14 cellular contexts compared by ENCODE assay signal in the genomic region with DNA sequence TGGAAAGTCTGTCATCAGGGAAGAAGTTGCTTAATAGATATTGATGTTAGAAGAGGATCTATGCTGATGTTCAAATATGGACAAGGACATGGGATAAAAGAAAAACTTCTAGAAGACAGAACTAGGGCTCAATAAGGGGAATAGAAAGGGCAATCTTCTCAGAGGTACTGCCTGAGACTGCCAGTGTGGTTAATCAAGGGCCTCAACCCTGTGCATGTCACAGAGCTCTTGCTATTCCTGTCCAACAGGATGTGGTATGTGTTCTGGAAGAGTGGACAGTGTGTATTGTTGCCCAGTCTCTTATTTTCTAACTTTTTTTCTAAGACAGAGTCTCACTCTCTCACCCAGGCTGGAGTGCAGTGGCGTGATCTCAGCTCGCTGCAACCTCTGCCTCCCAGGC. TPM values are rescaled to one million over a fixed set of nuclear protein-coding genes. Genes with fewer than 3 reads are reported as not detected.
A peak's percentile ranks its signal among the peaks of the same experiment; 100 is the strongest.
DNase-seq lines count a peak whose midpoint lies in the region; ATAC-seq, FAIRE-seq and TF ChIP-seq lines count a peak whose summit lies in the region.
"Had no signal": no experiment of that assay in that cellular context is flagged by ENCODE, and none has a peak within 500 bp of the region (broad histone marks: within the 10 kb centered on the region; RNA-seq: fewer than 3 reads in every experiment).

No MANE protein-coding gene starts in this region.

- FAIRE-seq in kidney (lab: Jason Lieb, UNC): no peak
- FAIRE-seq: astrocyte, endothelial cell of umbilical vein, GM19239 had no signal

- H3K27ac ChIP-seq in kidney (ENCODE audit: low read depth in 2 of 2, low read length in 2 of 2): no peak overlapping the region
- H3K27ac ChIP-seq: neural progenitor cell had no signal

- H3K36me3 ChIP-seq in kidney (ENCODE audit: control insufficient read depth in 1 of 2, insufficient read depth in 2 of 2, low read length in 2 of 2): no peaks in the 10 kb centered on the region
- H3K36me3 ChIP-seq: neural progenitor cell had no signal

- ATAC-seq in GM18520 (IDR thresholded peaks at IDR 0.05; ENCODE audit: unreplicated experiment) (peak; percentile 86), GM21515 (IDR thresholded peaks at IDR 0.05; ENCODE audit: unreplicated experiment) (peak; percentile 92), HG03103 (IDR thresholded peaks at IDR 0.05; ENCODE audit: low read depth, unreplicated experiment) (peak; percentile 100)

- no peak overlapping the region for H3K9ac ChIP-seq in kidney (ENCODE audit: low read length in 2 of 2)
- H3K9ac ChIP-seq: neural progenitor cell had no signal

- no peak overlapping the region for H3K4me3 ChIP-seq in epithelial cell of esophagus (ENCODE audit: low read length)
- H3K4me3 ChIP-seq in kidney (ENCODE audit: low read length in 2 of 2): no peak overlapping the region
- H3K4me3 ChIP-seq: neural progenitor cell had no signal

- intact Hi-C loops in kidney (cut with DNase I): no loop called here

- peak; percentile 21 for DNase-seq in epithelial cell of esophagus (ENCODE audit: low read depth)
- DNase-seq in NOMO-1 treated with DMSO at 0.1 percent for 48 hours (lab: John Stamatoyannopoulos, UW; ENCODE audit: unreplicated experiment): no peak
- DNase-seq in activated T-cell treated with anti-CD3 and anti-CD28 coated beads, Interleukin-2, amount 50 U/mL, for 1 hour: no peak
- DNase-seq in cerebellum (ENCODE audit: low spot score): no peak
- DNase-seq in kidney: no peak
- DNase-seq: activated T-cell treated with anti-CD3 and anti-CD28 coated beads for 4 hours, KBM-7 had no signal

- H3K4me1 ChIP-seq in kidney (ENCODE audit: control insufficient read depth in 1 of 2, insufficient read depth in 1 of 2, low read depth in 1 of 2, low read length in 2 of 2): no peaks in the 10 kb centered on the region
- H3K4me1 ChIP-seq: neural progenitor cell had no signal

- TF ChIP-seq CTCF in epithelial cell of esophagus (IDR thresholded peaks at IDR 0.05; ENCODE audit: insufficient read depth, low read depth, low read length, missing control alignments) (no peak), kidney (IDR thresholded peaks at IDR 0.05; ENCODE audit: borderline replicate concordance, extremely low read depth, insufficient read depth) (no peak)

- H3K9me3 ChIP-seq in kidney (ENCODE audit: control insufficient read depth in 1 of 2, low read length in 2 of 2): no peaks in the 10 kb centered on the region

RNA-seq across cellular contexts. Expression of a gene that starts 27.8 kb away (rescaled TPM):
- 2.5 TPM for total RNA-seq in cerebellum
- total RNA-seq in kidney: 6.0 TPM
- 0.62 TPM for polyA plus RNA-seq in kidney (ENCODE audit: insufficient read depth, low read depth, low replicate concordance)

RNA-seq across cellular contexts. Expression of a gene that starts 47.9 kb away (rescaled TPM):
- total RNA-seq in cerebellum: 81.3 TPM
- 44.6 TPM for total RNA-seq in kidney
- 28.7 TPM for polyA plus RNA-seq in kidney (ENCODE audit: insufficient read depth, low read depth, low replicate concordance)
